Comparison of ENCODE assay signal across 8 cellular contexts in genomic region chr6:12605888-12606345, GRCh38.
DNase-seq lines count a peak whose midpoint lies in the region; ATAC-seq lines count a peak whose summit lies in the region.

No MANE protein-coding gene starts in this region.

- H3K27ac ChIP-seq in mesenchymal stem cell (ENCODE audit: low read length, poor library complexity, severe bottlenecking) = no peak overlapping the region

- no peaks in the 10 kb centered on the region for H3K36me3 ChIP-seq in mesenchymal stem cell (ENCODE audit: control insufficient read depth in 1 of 2, insufficient read depth in 2 of 2, low read depth in 1 of 2, low read length in 2 of 2)

- no peaks in the 10 kb centered on the region for H3K27me3 ChIP-seq in mesenchymal stem cell (ENCODE audit: control insufficient read depth in 1 of 2, insufficient read depth in 1 of 2, low read length in 2 of 2)

- no peak overlapping the region for H2BK120ac ChIP-seq in mesenchymal stem cell (ENCODE audit: low read depth, low read length)

- no peak overlapping the region for H2AK5ac ChIP-seq in mesenchymal stem cell (ENCODE audit: low read length, severe bottlenecking)

- no peak overlapping the region for H3K14ac ChIP-seq in mesenchymal stem cell (ENCODE audit: low read length in 2 of 2)

- peak overlapping the region; percentile 11 for H3K9ac ChIP-seq in mesenchymal stem cell (ENCODE audit: low read length)

- peak overlapping the region; percentile 48 for H3K4me3 Mint-ChIP-seq in T-helper 2 cell treated with Interferon-gamma antibody and Interleukin-4, amounts not matched to agents 5 μg/mL and 100 μg/mL, for 36 hours

- no peak overlapping the region for H3K4ac ChIP-seq in mesenchymal stem cell (ENCODE audit: low read depth in 1 of 2, low read length in 2 of 2)

- peak; percentile 50 for ATAC-seq in HG02642 (IDR thresholded peaks at IDR 0.05; ENCODE audit: poor library complexity, unreplicated experiment)

- H3K4me2 ChIP-seq in mesenchymal stem cell (ENCODE audit: low read length, poor library complexity, severe bottlenecking) = no peak overlapping the region

- H2BK15ac ChIP-seq in mesenchymal stem cell (ENCODE audit: low read depth, poor library complexity, severe bottlenecking) = no peak overlapping the region

- 52% methylated on average over 6 of the region's 7 CpGs for WGBS in mesenchymal stem cell

- H3K9me3 ChIP-seq in mesenchymal stem cell (ENCODE audit: control insufficient read depth, low read length) = no peaks in the 10 kb centered on the region

- no peaks in the 10 kb centered on the region for H3K36me3 Mint-ChIP-seq in T-helper 2 cell treated with Interferon-gamma antibody and Interleukin-4, amounts not matched to agents 5 μg/mL and 100 μg/mL, for 36 hours (ENCODE audit: low read depth)

- H3K4me1 ChIP-seq in mesenchymal stem cell (ENCODE audit: control insufficient read depth, insufficient read depth, low read depth, low read length) = peaks cover 4% of the 10 kb centered on the region

- H3K9me3 Mint-ChIP-seq in T-helper 2 cell treated with Interferon-gamma antibody and Interleukin-4, amounts not matched to agents 5 μg/mL and 100 μg/mL, for 36 hours = no peaks in the 10 kb centered on the region

- no peak overlapping the region for H4K8ac ChIP-seq in mesenchymal stem cell (ENCODE audit: low read length)

- no peak overlapping the region for H3K18ac ChIP-seq in mesenchymal stem cell (ENCODE audit: low read depth in 1 of 2, low read length in 2 of 2)

- peak; percentile 16 for DNase-seq in activated naive CD4-positive, alpha-beta T cell treated with Interleukin-2 at 50 U/mL for 16 hours
- no peak for DNase-seq in activated naive CD4-positive, alpha-beta T cell (lab: John Stamatoyannopoulos, UW)
- DNase-seq in NCI-H146 treated with DMSO at 0.1 percent for 48 hours (lab: John Stamatoyannopoulos, UW; ENCODE audit: unreplicated experiment) (peak; percentile 1), dermis microvascular lymphatic vessel endothelial cell (ENCODE audit: low read depth in 2 of 2) (peak; percentile 66 to 84), mesenchymal stem cell (peak; percentile 73), stromal cell of bone marrow (ENCODE audit: low read depth) (peak; percentile 51)
- DNase-seq in T-helper 2 cell treated with Interferon-gamma antibody and Interleukin-4, amounts not matched to agents 5 μg/mL and 100 μg/mL, for 36 hours (ENCODE audit: low spot score) = peak; percentile 34

- H2BK12ac ChIP-seq in mesenchymal stem cell (ENCODE audit: low read length in 2 of 2) = no peak overlapping the region

- H2BK5ac ChIP-seq in mesenchymal stem cell (ENCODE audit: low read depth, low read length, poor library complexity, severe bottlenecking) = no peak overlapping the region

- no peak overlapping the region for H4K91ac ChIP-seq in mesenchymal stem cell (ENCODE audit: low read length)

- H3K27ac Mint-ChIP-seq in T-helper 2 cell treated with Interferon-gamma antibody and Interleukin-4, amounts not matched to agents 5 μg/mL and 100 μg/mL, for 36 hours = no peak overlapping the region

- H3K27me3 Mint-ChIP-seq in T-helper 2 cell treated with Interferon-gamma antibody and Interleukin-4, amounts not matched to agents 5 μg/mL and 100 μg/mL, for 36 hours (ENCODE audit: low read depth) = peaks cover 7% of the 10 kb centered on the region

- H3K23ac ChIP-seq in mesenchymal stem cell (ENCODE audit: low read length in 2 of 2) = no peak overlapping the region

- H3K79me1 ChIP-seq in mesenchymal stem cell (replicated peaks; ENCODE audit: low read length, poor library complexity, severe bottlenecking) = peaks cover 2% of the 10 kb centered on the region

- peaks cover 3% of the 10 kb centered on the region for H3K4me1 Mint-ChIP-seq in T-helper 2 cell treated with Interferon-gamma antibody and Interleukin-4, amounts not matched to agents 5 μg/mL and 100 μg/mL, for 36 hours (ENCODE audit: low read depth)

- H3K4me3 ChIP-seq in mesenchymal stem cell (ENCODE audit: insufficient read depth in 1 of 2, low read depth in 1 of 2, low read length in 2 of 2) = no peak overlapping the region

- H2AFZ ChIP-seq in mesenchymal stem cell (ENCODE audit: low read depth, low read length) = no peak overlapping the region

Comparison
In these comparisons a context has a peak if more than half of its experiments do, and no peak if none do; other contexts are left out.
1. DNase-seq: peak in activated naive CD4-positive, alpha-beta T cell treated with Interleukin-2 at 50 U/mL for 16 hours (single experiment), NCI-H146 treated with DMSO at 0.1 percent for 48 hours (single experiment), T-helper 2 cell treated with Interferon-gamma antibody and Interleukin-4, amounts not matched to agents 5 μg/mL and 100 μg/mL, for 36 hours (single experiment), dermis microvascular lymphatic vessel endothelial cell (2 of 2), mesenchymal stem cell (single experiment) and stromal cell of bone marrow (single experiment); none in activated naive CD4-positive, alpha-beta T cell (0 of 4).